20 cellular contexts compared by ENCODE assay signal in the genomic region with DNA sequence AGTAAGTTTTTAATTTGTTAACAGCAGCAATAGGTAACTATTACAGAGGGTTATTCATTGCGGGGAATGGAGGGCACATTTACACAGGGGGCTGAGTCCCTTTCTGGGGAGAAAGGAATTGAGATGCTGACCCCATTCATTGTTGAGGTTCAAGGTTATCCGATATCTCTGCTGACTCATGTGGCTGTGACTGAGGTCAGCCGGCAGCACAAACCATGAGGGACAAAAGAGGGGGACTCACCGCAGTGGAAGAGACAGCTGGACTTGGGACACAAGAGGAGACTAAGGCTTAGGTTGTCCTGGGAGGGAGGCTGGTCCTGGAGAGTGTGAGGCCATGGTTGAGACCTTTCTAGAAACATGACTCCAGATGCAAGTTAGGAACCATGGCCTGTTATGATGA.
DNase-seq lines count a peak whose midpoint lies in the region; ATAC-seq, FAIRE-seq and TF ChIP-seq lines count a peak whose summit lies in the region.
"Had no signal": no experiment of that assay in that cellular context is flagged by ENCODE, and none has a peak within 500 bp of the region (broad histone marks: within the 10 kb centered on the region; RNA-seq: fewer than 3 reads in every experiment).

No MANE protein-coding gene starts in this region.

- H3K4me3 ChIP-seq in HepG2 (replicated peaks in 1 of 3; ENCODE audit: insufficient read depth in 1 of 3, low read depth in 2 of 3, low read length in 3 of 3) (no peak overlapping the region), right lobe of liver (no peak overlapping the region), K562 (no peak overlapping the region), esophagus muscularis mucosa (no peak overlapping the region)
- H3K4me3 ChIP-seq: A549, BLaER1 had no signal

- no peak for TF ChIP-seq RAD21 in HepG2 (CRISPR knock-in tag; IDR thresholded peaks at IDR 0.05)
- TF ChIP-seq RAD21 in K562 (CRISPR knock-in tag; conservative IDR thresholded peaks at IDR 0.05 in 1 of 2, IDR thresholded peaks at IDR 0.05 in 1 of 2) = no peak

- peaks cover 4% of the 10 kb centered on the region for H3K27me3 Mint-ChIP-seq in activated CD4-positive, alpha-beta T cell treated with anti-CD3 and anti-CD28 coated beads, Interleukin-2, amount 10 ng/mL, durations not matched to agents 7 days and 5 days

- H3K9me3 Mint-ChIP-seq in activated CD4-positive, alpha-beta T cell treated with anti-CD3 and anti-CD28 coated beads, Interleukin-2, amount 10 ng/mL, durations not matched to agents 7 days and 5 days = peaks cover 9% of the 10 kb centered on the region
- H3K9me3 Mint-ChIP-seq in stimulated activated effector memory CD8-positive, alpha-beta T cell treated with anti-CD3 and anti-CD28 coated beads, Interleukin-12 subunit alpha, Interleukin-12 subunit beta, amount 100 ng/mL, for 72 hours = peaks cover 14% of the 10 kb centered on the region

- H3K4me1 Mint-ChIP-seq in activated CD4-positive, alpha-beta T cell treated with anti-CD3 and anti-CD28 coated beads, Interleukin-2, amount 10 ng/mL, durations not matched to agents 7 days and 5 days = peaks cover 7% of the 10 kb centered on the region
- H3K4me1 Mint-ChIP-seq in stimulated activated effector memory CD8-positive, alpha-beta T cell treated with anti-CD3 and anti-CD28 coated beads, Interleukin-12 subunit alpha, Interleukin-12 subunit beta, amount 100 ng/mL, for 72 hours = peaks cover 42% of the 10 kb centered on the region

- no peak overlapping the region for H3K27ac ChIP-seq in HepG2 (ENCODE audit: extremely low read length, insufficient read depth, low read length)
- no peak overlapping the region for H3K27ac ChIP-seq in right lobe of liver
- no peak overlapping the region for H3K27ac ChIP-seq in K562 (ENCODE audit: extremely low read depth, low read depth, low read length)
- H3K27ac ChIP-seq in esophagus muscularis mucosa (replicated peaks in 1 of 4) = no peak overlapping the region
- H3K27ac ChIP-seq: A549, BLaER1 had no signal

- H3K4me1 ChIP-seq in HepG2 (ENCODE audit: insufficient read depth, low read length) = no peaks in the 10 kb centered on the region
- no peaks in the 10 kb centered on the region for H3K4me1 ChIP-seq in right lobe of liver
- H3K4me1 ChIP-seq in K562 (replicated peaks in 1 of 2; ENCODE audit: control insufficient read depth in 2 of 2, insufficient read depth in 2 of 2, low read length in 2 of 2) = peaks cover 0 to 10% of the 10 kb centered on the region in 2 experiments; a peak in 2 of 5 replicates
- no peaks in the 10 kb centered on the region for H3K4me1 ChIP-seq in esophagus muscularis mucosa
- H3K4me1 ChIP-seq: A549, BLaER1 had no signal

- no TSS peak for BruUV-seq in HepG2 (replicated peaks; lab: Mats Ljungman, UMichigan)
- no TSS peak for BruUV-seq in K562 (replicated peaks; lab: Mats Ljungman, UMichigan)

- no peaks in the 10 kb centered on the region for H3K9me1 ChIP-seq in K562 (ENCODE audit: control insufficient read depth, insufficient read depth, low read length)

- H3K36me3 Mint-ChIP-seq in activated CD4-positive, alpha-beta T cell treated with anti-CD3 and anti-CD28 coated beads, Interleukin-2, amount 10 ng/mL, durations not matched to agents 7 days and 5 days (ENCODE audit: low read depth) = no peaks in the 10 kb centered on the region
- peaks cover 12% of the 10 kb centered on the region for H3K36me3 Mint-ChIP-seq in stimulated activated effector memory CD8-positive, alpha-beta T cell treated with anti-CD3 and anti-CD28 coated beads, Interleukin-12 subunit alpha, Interleukin-12 subunit beta, amount 100 ng/mL, for 72 hours
- H3K36me3 Mint-ChIP-seq: CD4-positive, alpha-beta memory T cell had no signal

- TF ChIP-seq CTCF in HepG2 (CRISPR knock-in tag; IDR thresholded peaks at IDR 0.05) (no peak), right lobe of liver (IDR thresholded peaks at IDR 0.05) (no peak), K562 (IDR thresholded peaks at IDR 0.05 in 2 of 3, conservative IDR thresholded peaks at IDR 0.05 in 1 of 3; ENCODE audit: insufficient read depth in 2 of 3, low read depth in 1 of 3, low read length in 3 of 3) (no peak), esophagus muscularis mucosa (IDR thresholded peaks at IDR 0.05) (no peak)

- H3K4me2 ChIP-seq in HepG2 (ENCODE audit: low read depth, low read length) (no peak overlapping the region), K562 (ENCODE audit: insufficient read depth, low read length) (no peak overlapping the region)
- H3K4me2 ChIP-seq: A549, BLaER1 had no signal

- H3K79me2 ChIP-seq in HepG2 (ENCODE audit: insufficient read depth, low read length) (no peaks in the 10 kb centered on the region), K562 (ENCODE audit: control insufficient read depth, insufficient read depth, low read length) (no peaks in the 10 kb centered on the region)

- CTCF ChIA-PET in activated CD4-positive, alpha-beta T cell treated with anti-CD3 and anti-CD28 coated beads, Interleukin-2, amount 10 ng/mL, durations not matched to agents 7 days and 5 days (lab: Charles Lee) = interaction anchor here (0.9 to 2.7 kb wide), 2 partner anchors 10 to 15 kb away, joined by 4 to 14 read pairs; no protein-coding TSS in a partner anchor
- CTCF ChIA-PET in HepG2 (lab: Yijun Ruan, JAX; ENCODE audit: low intra/inter-chr PET ratio, low total read pairs) (no interaction called here), K562 (lab: Yijun Ruan, JAX; ENCODE audit: low intra/inter-chr PET ratio) (no interaction called here)

- no peaks in the 10 kb centered on the region for H3K36me3 ChIP-seq in HepG2 (replicated peaks in 1 of 2; ENCODE audit: control insufficient read depth in 1 of 2, insufficient read depth in 2 of 2, low read length in 2 of 2)
- no peaks in the 10 kb centered on the region for H3K36me3 ChIP-seq in right lobe of liver
- H3K36me3 ChIP-seq in K562 (ENCODE audit: control insufficient read depth, insufficient read depth, low read length) = no peaks in the 10 kb centered on the region
- H3K36me3 ChIP-seq in esophagus muscularis mucosa = no peaks in the 10 kb centered on the region
- H3K36me3 ChIP-seq: BLaER1 had no signal

- in situ Hi-C loops in HepG2 (cut with HindIII; ENCODE audit: extremely low pct_ligation_motif_present, low pct_unique_long_range_greater_than_20kb) = no loop called here
- in situ Hi-C loops in K562 (cut with MboI) = no loop called here

- no peak overlapping the region for H3K9ac ChIP-seq in HepG2 (ENCODE audit: insufficient read depth, low read depth, low read length)
- no peak overlapping the region for H3K9ac ChIP-seq in K562 (ENCODE audit: insufficient read depth in 1 of 2, low read depth in 2 of 2, low read length in 2 of 2)
- H3K9ac ChIP-seq: BLaER1 had no signal

- DNase-seq in activated CD4-positive, alpha-beta T cell treated with anti-CD3 and anti-CD28 coated beads, Interleukin-2, amount 10 ng/mL, durations not matched to agents 7 days and 5 days = no peak
- no peak for DNase-seq in activated CD4-positive, alpha-beta T cell treated with anti-CD3 and anti-CD28 coated beads, Interleukin-2, amount 50 U/mL, for 48 hours
- DNase-seq in HepG2 (ENCODE audit: low spot score) (no peak), right lobe of liver (no peak), K562 (ENCODE audit: extremely low read depth in 1 of 4, low spot score in 3 of 4) (peak in 1 of 4 experiments; percentile 3), esophagus muscularis mucosa (ENCODE audit: extremely low spot score) (no peak), NCI-H446 (lab: John Stamatoyannopoulos, UW) (no peak)
- no peak for DNase-seq in stimulated activated effector memory CD8-positive, alpha-beta T cell treated with anti-CD3 and anti-CD28 coated beads, Interleukin-12 subunit alpha, Interleukin-12 subunit beta, amount 100 ng/mL, for 72 hours (ENCODE audit: low spot score in 2 of 2)
- DNase-seq: Calu3; CD4-positive, alpha-beta memory T cell; DMS53; NCI-H1105; NCI-H2081; NCI-H2171 treated with DMSO at 0.1 percent for 48 hours had no signal

- H3K9me3 ChIP-seq in HepG2 (ENCODE audit: low read length) = peaks cover 7% of the 10 kb centered on the region; the same call in 1 of the 2 replicates
- H3K9me3 ChIP-seq in right lobe of liver = no peaks in the 10 kb centered on the region
- no peaks in the 10 kb centered on the region for H3K9me3 ChIP-seq in K562 (replicated peaks; ENCODE audit: control insufficient read depth, insufficient read depth, low read depth, low read length)
- H3K9me3 ChIP-seq in esophagus muscularis mucosa = peaks cover 0 to 5% (median 0%) of the 10 kb centered on the region in 4 donors
- H3K9me3 ChIP-seq: A549 had no signal

- TF ChIP-seq POLR2A in HepG2 (IDR thresholded peaks at IDR 0.05; ENCODE audit: insufficient read depth in 1 of 2, low read depth in 2 of 2, low read length in 2 of 2) (no peak), right lobe of liver (IDR thresholded peaks at IDR 0.05) (no peak), K562 (conservative IDR thresholded peaks at IDR 0.05) (no peak), esophagus muscularis mucosa (IDR thresholded peaks at IDR 0.05; ENCODE audit: low read depth) (no peak)

- H3K27ac Mint-ChIP-seq in activated CD4-positive, alpha-beta T cell treated with anti-CD3 and anti-CD28 coated beads, Interleukin-2, amount 10 ng/mL, durations not matched to agents 7 days and 5 days = peak overlapping the region; percentile 58
- peak overlapping the region; percentile 99 for H3K27ac Mint-ChIP-seq in stimulated activated effector memory CD8-positive, alpha-beta T cell treated with anti-CD3 and anti-CD28 coated beads, Interleukin-12 subunit alpha, Interleukin-12 subunit beta, amount 100 ng/mL, for 72 hours

- POLR2A ChIA-PET in activated CD4-positive, alpha-beta T cell treated with anti-CD3 and anti-CD28 coated beads, Interleukin-2, amount 10 ng/mL, durations not matched to agents 7 days and 5 days (lab: Charles Lee) = no interaction called here
- POLR2A ChIA-PET in HepG2 (lab: Yijun Ruan, JAX) (no interaction called here), K562 (lab: Yijun Ruan, JAX) (no interaction called here)

- H4K20me1 ChIP-seq in HepG2 (ENCODE audit: insufficient read depth, low read length) = no peaks in the 10 kb centered on the region
- H4K20me1 ChIP-seq in K562 (replicated peaks; ENCODE audit: control insufficient read depth, insufficient read depth, low read length) = no peaks in the 10 kb centered on the region; the same call in 1 of the 2 replicates
- H4K20me1 ChIP-seq: BLaER1 had no signal

- ATAC-seq in HepG2 (no peak; the same call in 2 of the 3 replicates), right lobe of liver (no peak), K562 (no peak)
- ATAC-seq in stimulated activated effector memory CD8-positive, alpha-beta T cell treated with anti-CD3 and anti-CD28 coated beads, Interleukin-12 subunit alpha, Interleukin-12 subunit beta, amount 100 ng/mL, for 72 hours = no peak
- ATAC-seq: A549, Panc1 had no signal

- H2AFZ ChIP-seq in HepG2 (ENCODE audit: low read length) (no peak overlapping the region), K562 (ENCODE audit: low read depth, low read length) (no peak overlapping the region)

- TF ChIP-seq EP300 in HepG2 (IDR thresholded peaks at IDR 0.05; ENCODE audit: low read depth in 2 of 2, low read length in 2 of 2) = no peak
- no peak for TF ChIP-seq EP300 in HepG2 (CRISPR knock-in tag; IDR thresholded peaks at IDR 0.05; ENCODE audit: borderline replicate concordance)
- no peak for TF ChIP-seq EP300 in K562 (IDR thresholded peaks at IDR 0.05; ENCODE audit: low read length)
- TF ChIP-seq EP300 in esophagus muscularis mucosa (IDR thresholded peaks at IDR 0.05) = no peak

- no peaks in the 10 kb centered on the region for H3K27me3 ChIP-seq in HepG2 (ENCODE audit: control insufficient read depth in 1 of 2, insufficient read depth in 2 of 2, low read length in 2 of 2)
- no peaks in the 10 kb centered on the region for H3K27me3 ChIP-seq in right lobe of liver
- H3K27me3 ChIP-seq in K562 (ENCODE audit: control insufficient read depth in 2 of 2, insufficient read depth in 2 of 2, low read length in 2 of 2) = peaks cover 0 to 4% of the 10 kb centered on the region in 2 experiments; a peak in 1 of 5 replicates
- no peaks in the 10 kb centered on the region for H3K27me3 ChIP-seq in esophagus muscularis mucosa
- H3K27me3 ChIP-seq: BLaER1 had no signal

- H3K4me3 Mint-ChIP-seq in activated CD4-positive, alpha-beta T cell treated with anti-CD3 and anti-CD28 coated beads, Interleukin-2, amount 10 ng/mL, durations not matched to agents 7 days and 5 days = no peak overlapping the region
- no peak overlapping the region for H3K4me3 Mint-ChIP-seq in stimulated activated effector memory CD8-positive, alpha-beta T cell treated with anti-CD3 and anti-CD28 coated beads, Interleukin-12 subunit alpha, Interleukin-12 subunit beta, amount 100 ng/mL, for 72 hours
- H3K4me3 Mint-ChIP-seq: CD4-positive, alpha-beta memory T cell had no signal

- intact Hi-C loops in HepG2 (cut with micrococcal nuclease; ENCODE audit: unreplicated experiment) = no loop called here
- intact Hi-C loops in right lobe of liver (cut with DNase I) = no loop called here
- intact Hi-C loops in K562 (cut with micrococcal nuclease) = no loop called here
- intact Hi-C loops in esophagus muscularis mucosa (cut with DNase I) = no loop called here

- FAIRE-seq in HepG2 (lab: Jason Lieb, UNC) (no peak), K562 (lab: Jason Lieb, UNC) (no peak)
- FAIRE-seq: A549, GM12891, GM18507, H1 had no signal

- 7% methylated on average over 4 of the region's 4 CpGs for WGBS in HepG2 (ENCODE audit: low lambda C conversion rate)
- WGBS in right lobe of liver (ENCODE audit: insufficient coverage, low coverage, low lambda C conversion rate, missing lambda C conversion rate) = 65% methylated on average over 4 of the region's 4 CpGs
- WGBS in K562 (ENCODE audit: insufficient coverage, low coverage, missing lambda C conversion rate) = 2% methylated on average over 4 of the region's 4 CpGs
- WGBS in esophagus muscularis mucosa = 91% methylated on average over 4 of the region's 4 CpGs
